In genomic region chr12:44053550-44054243, GRCh38 we compare ENCODE assay signal across 19 cellular contexts.
DNase-seq lines count a peak whose midpoint lies in the region; ATAC-seq and TF ChIP-seq lines count a peak whose summit lies in the region.
"Had no signal": no experiment of that assay in that cellular context is flagged by ENCODE, and none has a peak within 500 bp of the region (broad histone marks: within the 10 kb centered on the region; RNA-seq: fewer than 3 reads in every experiment).

No MANE protein-coding gene starts in this region.

- H3K36me3 Mint-ChIP-seq in T-helper 2 cell treated with Interferon-gamma antibody and Interleukin-4, amounts not matched to agents 5 μg/mL and 100 μg/mL, for 36 hours (ENCODE audit: low read depth), result no peaks in the 10 kb centered on the region
- H3K36me3 Mint-ChIP-seq: natural killer cell had no signal

- H3K56ac ChIP-seq in IMR-90 (ENCODE audit: extremely low read depth, insufficient read depth, low read length), result no peak overlapping the region

- no peak for ATAC-seq in IMR-90 (ENCODE audit: low read depth)
- ATAC-seq in left lung, result peak; percentile 25
- ATAC-seq in GM18867 (IDR thresholded peaks at IDR 0.05; ENCODE audit: unreplicated experiment), result no peak
- ATAC-seq in GM21737 (IDR thresholded peaks at IDR 0.05; ENCODE audit: unreplicated experiment), result no peak
- ATAC-seq: HCT116, natural killer cell had no signal

- H3K27me3 ChIP-seq in IMR-90 (ENCODE audit: control insufficient read depth, insufficient read depth, low read length) (no peaks in the 10 kb centered on the region), left lung (no peaks in the 10 kb centered on the region), adrenal gland (no peaks in the 10 kb centered on the region)

- TF ChIP-seq POLR2A in IMR-90 (IDR thresholded peaks at IDR 0.05; ENCODE audit: low read depth, low read length), result no peak
- TF ChIP-seq POLR2A in adrenal gland (IDR thresholded peaks at IDR 0.05), result no peak

- H3K14ac ChIP-seq in IMR-90 (replicated peaks; ENCODE audit: low read depth, low read length), result no peak overlapping the region

- H3K4me3 ChIP-seq in IMR-90 (ENCODE audit: insufficient read depth, low read depth, low read length), result no peak overlapping the region
- H3K4me3 ChIP-seq in cardiac fibroblast (replicated peaks in 1 of 2; ENCODE audit: low read depth in 2 of 2, low read length in 2 of 2), result no peak overlapping the region
- H3K4me3 ChIP-seq in left lung, result no peak overlapping the region
- no peak overlapping the region for H3K4me3 ChIP-seq in adrenal gland

- no peak for TF ChIP-seq RAD21 in IMR-90 (IDR thresholded peaks at IDR 0.05; ENCODE audit: low read length)

- H3K9me3 Mint-ChIP-seq in T-helper 2 cell treated with Interferon-gamma antibody and Interleukin-4, amounts not matched to agents 5 μg/mL and 100 μg/mL, for 36 hours, result no peaks in the 10 kb centered on the region
- H3K9me3 Mint-ChIP-seq: activated naive CD4-positive, alpha-beta T cell treated with anti-CD3 and anti-CD28 coated beads, Interleukin-2, amount 50 U/mL, for 24 hours; stimulated activated naive CD8-positive, alpha-beta T cell treated with anti-CD3 and anti-CD28 coated beads, Interleukin-15, Interleukin-2, amounts not matched to agents 100 ng/mL and 50 ng/mL, for 24 hours had no signal

- no peak overlapping the region for H3K4me2 ChIP-seq in IMR-90 (ENCODE audit: low read depth, low read length)

- BruUV-seq in IMR-90 (replicated peaks; lab: Mats Ljungman, UMichigan), result no TSS peak

- H3K27me3 Mint-ChIP-seq in T-helper 2 cell treated with Interferon-gamma antibody and Interleukin-4, amounts not matched to agents 5 μg/mL and 100 μg/mL, for 36 hours (ENCODE audit: low read depth), result no peaks in the 10 kb centered on the region
- H3K27me3 Mint-ChIP-seq: activated naive CD4-positive, alpha-beta T cell treated with anti-CD3 and anti-CD28 coated beads, Interleukin-2, amount 50 U/mL, for 24 hours; stimulated activated naive CD8-positive, alpha-beta T cell treated with anti-CD3 and anti-CD28 coated beads, Interleukin-15, Interleukin-2, amounts not matched to agents 100 ng/mL and 50 ng/mL, for 24 hours had no signal

- WGBS in IMR-90 (ENCODE audit: extremely low coverage in 2 of 2, insufficient read length in 1 of 2), 2 experiments, result no CpG with 5 or more reads among the region's 4 CpGs
- 65 to 78% (median 69%) methylated on average over 4 of the region's 4 CpGs for WGBS in adrenal gland, 4 donors

- CTCF ChIA-PET in IMR-90 (lab: Yijun Ruan, JAX), result no interaction called here

- H2AK9ac ChIP-seq in IMR-90 (replicated peaks; ENCODE audit: low read depth, low read length, poor library complexity), result no peak overlapping the region

- intact Hi-C loops in IMR-90 (cut with micrococcal nuclease), result no loop called here
- intact Hi-C loops in left lung (cut with DNase I), result no loop called here
- intact Hi-C loops in adrenal gland (cut with DNase I), result no loop called here

- in situ Hi-C loops in IMR-90 (cut with MboI; ENCODE audit: low sequenced_read_pairs), result no loop called here

- H2BK5ac ChIP-seq in IMR-90 (ENCODE audit: low read depth, low read length, poor library complexity, severe bottlenecking), result no peak overlapping the region

- H3K23ac ChIP-seq in IMR-90 (ENCODE audit: low read depth, low read length), result no peak overlapping the region

- POLR2A ChIA-PET in IMR-90 (lab: Charles Lee; ENCODE audit: unreplicated experiment), result no interaction called here

- no peaks in the 10 kb centered on the region for H3K4me1 Mint-ChIP-seq in T-helper 2 cell treated with Interferon-gamma antibody and Interleukin-4, amounts not matched to agents 5 μg/mL and 100 μg/mL, for 36 hours (ENCODE audit: low read depth)
- H3K4me1 Mint-ChIP-seq: natural killer cell had no signal

- TF ChIP-seq CTCF in IMR-90 (conservative IDR thresholded peaks at IDR 0.05; ENCODE audit: low read depth, low read length) (no peak), cardiac fibroblast (IDR thresholded peaks at IDR 0.05; ENCODE audit: low read depth, low read length) (no peak), left lung (IDR thresholded peaks at IDR 0.05) (no peak), adrenal gland (IDR thresholded peaks at IDR 0.05) (no peak)

- H2BK20ac ChIP-seq in IMR-90 (ENCODE audit: low read depth, low read length), result no peak overlapping the region

- H4K91ac ChIP-seq in IMR-90 (ENCODE audit: insufficient read depth, low read depth, low read length), result no peak overlapping the region

- no peak overlapping the region for H2BK15ac ChIP-seq in IMR-90 (ENCODE audit: low read depth, low read length)

- no peak overlapping the region for H4K5ac ChIP-seq in IMR-90 (ENCODE audit: low read depth, low read length)

- H3K4me1 ChIP-seq in IMR-90 (ENCODE audit: control insufficient read depth, insufficient read depth, low read length) (no peaks in the 10 kb centered on the region), left lung (peaks cover 0 to 5% of the 10 kb centered on the region in 2 donors), adrenal gland (replicated peaks in 1 of 2) (no peaks in the 10 kb centered on the region)

- H3K4ac ChIP-seq in IMR-90 (ENCODE audit: low read depth, low read length), result no peak overlapping the region

- no peak overlapping the region for H3K27ac Mint-ChIP-seq in T-helper 2 cell treated with Interferon-gamma antibody and Interleukin-4, amounts not matched to agents 5 μg/mL and 100 μg/mL, for 36 hours
- H3K27ac Mint-ChIP-seq: activated naive CD4-positive, alpha-beta T cell treated with anti-CD3 and anti-CD28 coated beads, Interleukin-2, amount 50 U/mL, for 24 hours; natural killer cell; stimulated activated naive CD8-positive, alpha-beta T cell treated with anti-CD3 and anti-CD28 coated beads, Interleukin-15, Interleukin-2, amounts not matched to agents 100 ng/mL and 50 ng/mL, for 24 hours had no signal

- no peak overlapping the region for H2BK120ac ChIP-seq in IMR-90 (ENCODE audit: low read depth, low read length)

- H3K9me1 ChIP-seq in IMR-90 (ENCODE audit: insufficient read depth, low read length), result no peaks in the 10 kb centered on the region

- no peaks in the 10 kb centered on the region; a peak in 1 of 4 replicates for H3K79me1 ChIP-seq in IMR-90 (ENCODE audit: low read depth in 1 of 2, low read length in 2 of 2)

- dilution Hi-C loops in IMR-90 (cut with HindIII; ENCODE audit: low sequenced_read_pairs, unreplicated experiment), result no loop called here

- peak; percentile 46 for DNase-seq in AG08395 (ENCODE audit: low spot score)
- peak; percentile 40 for DNase-seq in IMR-90
- DNase-seq in cardiac fibroblast (ENCODE audit: low read depth in 2 of 2), result peak; percentile 58 to 93
- no peak for DNase-seq in left lung
- no peak for DNase-seq in T-helper 2 cell treated with Interferon-gamma antibody and Interleukin-4, amounts not matched to agents 5 μg/mL and 100 μg/mL, for 36 hours (ENCODE audit: low spot score)
- DNase-seq in adrenal gland, result no peak
- DNase-seq: ACHN; activated CD4-positive, alpha-beta T cell treated with anti-CD3 and anti-CD28 coated beads, Interleukin-2, amount 50 U/mL, for 1 hour; activated T-cell treated with anti-CD3 and anti-CD28 coated beads for 4 hours; GDM1; MV-4-11; natural killer cell; NCI-H2081; NCI-H524 treated with DMSO at 0.1 percent for 48 hours had no signal

- H3K27ac ChIP-seq in IMR-90 (ENCODE audit: insufficient read depth, low read length) (no peak overlapping the region), left lung (no peak overlapping the region), adrenal gland (no peak overlapping the region)

- no peak overlapping the region for H2AK5ac ChIP-seq in IMR-90 (ENCODE audit: low read depth, low read length)

- no peak overlapping the region for H2AFZ ChIP-seq in IMR-90 (replicated peaks; ENCODE audit: low read length, poor library complexity)

- H3K4me3 Mint-ChIP-seq in T-helper 2 cell treated with Interferon-gamma antibody and Interleukin-4, amounts not matched to agents 5 μg/mL and 100 μg/mL, for 36 hours, result no peak overlapping the region
- H3K4me3 Mint-ChIP-seq: activated naive CD4-positive, alpha-beta T cell treated with anti-CD3 and anti-CD28 coated beads, Interleukin-2, amount 50 U/mL, for 24 hours; natural killer cell; stimulated activated naive CD8-positive, alpha-beta T cell treated with anti-CD3 and anti-CD28 coated beads, Interleukin-15, Interleukin-2, amounts not matched to agents 100 ng/mL and 50 ng/mL, for 24 hours had no signal

- no peak overlapping the region for H3K9ac ChIP-seq in IMR-90 (ENCODE audit: low read depth, low read length)

- H3K18ac ChIP-seq in IMR-90 (ENCODE audit: low read depth, low read length), result no peak overlapping the region

- no peaks in the 10 kb centered on the region for H3K9me3 ChIP-seq in IMR-90 (ENCODE audit: control insufficient read depth, insufficient read depth, low read length)
- no peaks in the 10 kb centered on the region for H3K9me3 ChIP-seq in left lung
- no peaks in the 10 kb centered on the region for H3K9me3 ChIP-seq in adrenal gland (replicated peaks in 1 of 3)

- H4K8ac ChIP-seq in IMR-90 (ENCODE audit: low read depth in 2 of 2, low read length in 2 of 2), result no peak overlapping the region

- H4K20me1 ChIP-seq in IMR-90 (ENCODE audit: insufficient read depth, low read length), result no peaks in the 10 kb centered on the region

- H3K36me3 ChIP-seq in IMR-90 (ENCODE audit: control insufficient read depth, insufficient read depth, low read length) (no peaks in the 10 kb centered on the region), left lung (no peaks in the 10 kb centered on the region), adrenal gland (replicated peaks in 1 of 2) (no peaks in the 10 kb centered on the region)

TF ChIP-seq in IMR-90, 13 proteins besides CTCF, POLR2A, EP300 and RAD21 (continues in another document):
- TF ChIP-seq MXI1 (IDR thresholded peaks at IDR 0.05; ENCODE audit: borderline replicate concordance, low read depth, low read length) (no peak), BHLHE40 (IDR thresholded peaks at IDR 0.05; ENCODE audit: low read depth, low read length) (no peak), CEBPB (IDR thresholded peaks at IDR 0.05; ENCODE audit: low read depth, low read length) (0 out of 2 replicates have a peak, but pooled peaks have one; percentile 5), FOS (IDR thresholded peaks at IDR 0.05; ENCODE audit: low read depth, low read length) (no peak), ELK1 (IDR thresholded peaks at IDR 0.05; ENCODE audit: borderline replicate concordance, low read depth, low read length) (no peak)

Comparison
In these comparisons a context has a peak if more than half of its experiments do, and no peak if none do; other contexts are left out.
1. DNase-seq: peak in AG08395 (single experiment), IMR-90 (single experiment) and cardiac fibroblast (2 of 2); none in left lung (0 of 2), T-helper 2 cell treated with Interferon-gamma antibody and Interleukin-4, amounts not matched to agents 5 μg/mL and 100 μg/mL, for 36 hours (single experiment) and adrenal gland (0 of 7).